Comparison of ENCODE assay signal across 19 cellular contexts in the genomic region with DNA sequence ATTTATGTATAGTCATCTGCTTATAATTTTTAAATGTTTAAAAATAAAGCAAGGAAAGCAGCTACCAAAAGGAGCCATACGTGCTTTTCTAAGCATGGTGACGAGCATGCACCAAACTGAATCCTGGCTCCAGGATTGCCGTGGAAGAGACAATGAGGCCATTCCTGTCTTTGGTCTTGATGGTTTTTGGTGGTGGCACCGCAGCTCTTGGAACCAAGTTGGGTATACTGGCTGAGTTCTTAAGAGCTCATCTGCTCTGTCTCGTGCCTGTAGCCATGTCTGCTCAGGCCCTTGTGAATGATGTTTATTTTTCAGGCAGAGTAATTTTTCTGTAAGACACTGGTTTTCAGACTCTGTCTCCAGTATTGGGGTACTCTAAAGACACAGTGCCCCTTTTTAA.
DNase-seq lines count a peak whose midpoint lies in the region; ATAC-seq and TF ChIP-seq lines count a peak whose summit lies in the region.
"Had no signal": no experiment of that assay in that cellular context is flagged by ENCODE, and none has a peak within 500 bp of the region (broad histone marks: within the 10 kb centered on the region; RNA-seq: fewer than 3 reads in every experiment).

No MANE protein-coding gene starts in this region.

- peaks cover 15% of the 10 kb centered on the region for H3K4me1 Mint-ChIP-seq in MCF 10A (ENCODE audit: insufficient read depth, unreplicated experiment)

- intact Hi-C loops in body of pancreas (cut with DNase I), result no loop called here
- intact Hi-C loops in MCF 10A (cut with micrococcal nuclease), result no loop called here

- H3K4me1 ChIP-seq in body of pancreas (peaks cover 95% of the 10 kb centered on the region), rectal smooth muscle tissue (ENCODE audit: control insufficient read depth, insufficient read depth, low read length) (peaks cover 42% of the 10 kb centered on the region), thoracic aorta (ENCODE audit: control insufficient read depth in 1 of 2, low read depth in 2 of 2) (peaks cover 62 to 100% of the 10 kb centered on the region in 2 donors)

- no peak for ATAC-seq in body of pancreas
- no peak for ATAC-seq in thoracic aorta (ENCODE audit: insufficient number of reproducible peaks, low FRiP score, low read depth)

- H3K27ac ChIP-seq in body of pancreas (peak overlapping the region; percentile 4 to 74 (median 31)), coronary artery (peak overlapping the region; percentile 74 to 77), rectal smooth muscle tissue (ENCODE audit: low read depth, low read length) (peak overlapping the region; percentile 23), thoracic aorta (peak overlapping the region; percentile 82 to 89)

- BruUV-seq in MCF 10A (replicated peaks; lab: Mats Ljungman, UMichigan), result no TSS peak

- H3K4me3 Mint-ChIP-seq in MCF 10A (ENCODE audit: unreplicated experiment), result no peak overlapping the region

- H3K9ac ChIP-seq in rectal smooth muscle tissue (ENCODE audit: low read length), result no peak overlapping the region

- H3K27me3 ChIP-seq in body of pancreas (no peaks in the 10 kb centered on the region), rectal smooth muscle tissue (ENCODE audit: control insufficient read depth, insufficient read depth, low read length) (no peaks in the 10 kb centered on the region), thoracic aorta (replicated peaks; ENCODE audit: insufficient read depth) (no peaks in the 10 kb centered on the region)
- H3K27me3 ChIP-seq: Peyer's patch had no signal

- H3K9me3 Mint-ChIP-seq in MCF 10A (ENCODE audit: unreplicated experiment), result no peaks in the 10 kb centered on the region

- H3K4me3 ChIP-seq in body of pancreas (no peak overlapping the region), coronary artery (peak overlapping the region; percentile 46), rectal smooth muscle tissue (ENCODE audit: low read length) (no peak overlapping the region), thoracic aorta (no peak overlapping the region)
- H3K4me3 ChIP-seq: Peyer's patch had no signal

- H3K36me3 ChIP-seq in body of pancreas (replicated peaks in 1 of 2; ENCODE audit: insufficient read depth in 1 of 2, low read depth in 2 of 2) (peaks cover 0 to 4% of the 10 kb centered on the region in 2 donors), rectal smooth muscle tissue (ENCODE audit: control insufficient read depth, insufficient read depth, low read length) (peaks cover 3% of the 10 kb centered on the region), thoracic aorta (peaks cover 9% of the 10 kb centered on the region)

- no peaks in the 10 kb centered on the region for H3K27me3 Mint-ChIP-seq in MCF 10A (ENCODE audit: insufficient read depth, unreplicated experiment)

- WGBS in body of pancreas, 2 donors, result 79% methylated on average over 5 of the region's 5 CpGs

- CTCF ChIA-PET in MCF 10A (lab: Yijun Ruan, JAX), result interaction anchor here (0.6 kb wide), 2 partner anchors 126 to 289 kb away, joined by 3 read pairs; no protein-coding TSS in a partner anchor

- H3K9me3 ChIP-seq in body of pancreas, result no peaks in the 10 kb centered on the region
- H3K9me3 ChIP-seq in thoracic aorta, result no peaks in the 10 kb centered on the region
- H3K9me3 ChIP-seq: Peyer's patch had no signal

- H3K27ac Mint-ChIP-seq in MCF 10A (ENCODE audit: low read depth, unreplicated experiment), result no peak overlapping the region

- DNase-seq in body of pancreas (no peak), coronary artery (ENCODE audit: low spot score) (no peak), thoracic aorta (ENCODE audit: low spot score) (no peak), cerebellar nuclear complex (lab: John Stamatoyannopoulos, UW) (no peak), COLO829 (ENCODE audit: low spot score) (no peak), AG20443 (ENCODE audit: low spot score) (no peak), MCF 10A (ENCODE audit: unreplicated experiment) (no peak)
- DNase-seq: C1 segment of cervical spinal cord, COR-L47, DMS153, EL, IMR-90, Kasumi-1, NCI-H1417, NCI-H2029 treated with DMSO at 0.1 percent for 48 hours, NCI-H510A, Peyer's patch, SHP77 treated with DMSO at 0.1 percent for 48 hours had no signal

- TF ChIP-seq CTCF in body of pancreas (IDR thresholded peaks at IDR 0.05) (no peak), coronary artery (IDR thresholded peaks at IDR 0.05) (no peak), thoracic aorta (IDR thresholded peaks at IDR 0.05) (no peak), MCF 10A (IDR thresholded peaks at IDR 0.05; ENCODE audit: unreplicated experiment) (no peak)

- peaks cover 90% of the 10 kb centered on the region for H3K36me3 Mint-ChIP-seq in MCF 10A (ENCODE audit: insufficient read depth, unreplicated experiment)

- no peak for TF ChIP-seq POLR2A in body of pancreas (IDR thresholded peaks at IDR 0.05)

- POLR2A ChIA-PET in MCF 10A (lab: Yijun Ruan, JAX), result interaction anchor here (0.5 kb wide), 1 partner anchor 87 kb away, joined by 3 read pairs; no protein-coding TSS in a partner anchor

Comparison
In these comparisons a context has a peak if more than half of its experiments do, and no peak if none do; other contexts are left out.
1. H3K27ac ChIP-seq: peak in every context shown above with its lines; median percentile 86 in thoracic aorta; 76 in coronary artery; 31 in body of pancreas; 23 in rectal smooth muscle tissue.